In the genomic region with DNA sequence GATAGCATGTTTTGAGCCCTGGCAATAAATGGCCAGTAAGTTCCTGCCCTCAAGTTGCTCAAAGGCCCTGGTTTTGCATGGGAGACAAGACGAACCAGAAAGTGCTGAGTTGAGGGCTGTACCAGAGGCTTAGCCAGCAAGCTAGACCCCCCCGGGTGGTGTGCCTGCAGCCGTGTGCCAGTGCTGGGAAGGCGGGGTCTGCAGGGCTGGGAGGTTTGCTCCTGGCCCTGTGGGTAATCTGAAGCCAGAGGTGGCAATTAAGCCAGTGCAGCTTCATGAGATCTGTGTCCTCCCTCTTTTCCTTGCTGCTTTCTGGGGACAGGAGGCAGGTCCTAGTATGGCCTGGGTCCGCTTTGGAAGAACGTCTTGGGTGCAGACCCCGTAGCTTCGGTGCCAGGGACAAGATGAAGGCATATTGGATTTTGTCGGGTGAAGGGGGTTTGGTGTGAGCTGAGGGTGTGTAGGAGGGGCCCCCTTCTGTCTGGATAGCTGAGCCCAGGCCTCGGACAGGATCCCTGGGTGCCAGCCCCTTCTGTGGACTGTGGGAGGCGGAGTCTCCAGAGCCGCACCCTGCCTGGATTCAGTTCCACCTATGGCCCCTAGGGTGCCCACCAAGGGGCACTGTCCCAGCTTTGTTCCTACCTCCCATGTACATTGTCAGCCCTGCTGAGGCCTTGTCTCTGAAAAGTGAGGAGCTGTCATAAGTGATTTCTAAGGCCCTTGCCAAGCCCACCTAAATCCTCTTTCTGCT, we compare ENCODE assay signal across 7 cellular contexts. TPM values are rescaled to one million over a fixed set of nuclear protein-coding genes. Genes with fewer than 3 reads are reported as not detected.
DNase-seq lines count a peak whose midpoint lies in the region; ATAC-seq and TF ChIP-seq lines count a peak whose summit lies in the region.

No MANE protein-coding gene starts in this region.

- WGBS in psoas muscle, 3 donors, result 67 to 83% (median 73%) methylated on average over 12 of the region's 12 CpGs

- DNase-seq in GM03348 (ENCODE audit: low spot score), result peak; percentile 23
- no peak for DNase-seq in MM.1S
- no peak for DNase-seq in ascending aorta (ENCODE audit: low spot score in 2 of 2)
- peak; percentile 31 to 50 for DNase-seq in psoas muscle
- no peak for DNase-seq in posterior vena cava (ENCODE audit: low spot score)
- no peak for DNase-seq in activated naive CD4-positive, alpha-beta T cell treated with anti-CD3 and anti-CD28 coated beads, Interleukin-2, amount 50 U/mL, for 16 hours
- no peak for DNase-seq in NOMO-1 treated with DMSO at 0.1 percent for 48 hours (lab: John Stamatoyannopoulos, UW; ENCODE audit: unreplicated experiment)

- no peak overlapping the region for H3K9ac ChIP-seq in MM.1S (ENCODE audit: low read length)

- H3K36me3 ChIP-seq in MM.1S (replicated peaks; ENCODE audit: insufficient read depth, low read length) (no peaks in the 10 kb centered on the region), ascending aorta (peaks cover 27 to 84% of the 10 kb centered on the region in 2 donors), psoas muscle (ENCODE audit: insufficient read depth in 1 of 2, low read depth in 1 of 2) (peaks cover 0 to 20% of the 10 kb centered on the region in 2 donors)

- H3K4me1 ChIP-seq in MM.1S (ENCODE audit: low read length), result no peaks in the 10 kb centered on the region
- peaks cover 62 to 88% of the 10 kb centered on the region in 2 donors for H3K4me1 ChIP-seq in ascending aorta
- peaks cover 67% of the 10 kb centered on the region for H3K4me1 ChIP-seq in psoas muscle

- ATAC-seq in psoas muscle, result no peak

- intact Hi-C loops in ascending aorta (cut with DNase I), result no loop called here
- intact Hi-C loops in psoas muscle (cut with DNase I), result no loop called here
- intact Hi-C loops in posterior vena cava (cut with DNase I), result no loop called here

- H3K9me2 ChIP-seq in MM.1S (replicated peaks; ENCODE audit: insufficient read depth, low read length), result no peaks in the 10 kb centered on the region

- TF ChIP-seq CTCF in MM.1S (IDR thresholded peaks at IDR 0.05; ENCODE audit: low read length) (peak; percentile 31), ascending aorta (IDR thresholded peaks at IDR 0.05) (peak in 2 of 3 experiments; percentile 12 to 20), psoas muscle (IDR thresholded peaks at IDR 0.05) (peak; percentile 9)

- no peaks in the 10 kb centered on the region for H3K79me2 ChIP-seq in MM.1S (ENCODE audit: low read length)

- H2AFZ ChIP-seq in MM.1S (ENCODE audit: low read length), result no peak overlapping the region

- no peak overlapping the region for H3K4me2 ChIP-seq in MM.1S (ENCODE audit: low read depth, low read length)

- no peaks in the 10 kb centered on the region for H3K9me3 ChIP-seq in MM.1S (replicated peaks; ENCODE audit: insufficient read depth, low read length)
- H3K9me3 ChIP-seq in ascending aorta, result no peaks in the 10 kb centered on the region
- H3K9me3 ChIP-seq in psoas muscle, result no peaks in the 10 kb centered on the region

- H3K27me3 ChIP-seq in MM.1S (replicated peaks; ENCODE audit: insufficient read depth, low read length), result peaks cover 15% of the 10 kb centered on the region; the same call in 1 of the 2 replicates
- no peaks in the 10 kb centered on the region for H3K27me3 ChIP-seq in ascending aorta
- H3K27me3 ChIP-seq in psoas muscle (ENCODE audit: insufficient read depth in 3 of 3, low read length in 2 of 3), result no peaks in the 10 kb centered on the region

- H3K27ac ChIP-seq in MM.1S (ENCODE audit: low read length) (no peak overlapping the region), ascending aorta (peak overlapping the region; percentile 80 to 93), psoas muscle (peak overlapping the region; percentile 8)

- no peaks in the 10 kb centered on the region for H3F3A ChIP-seq in MM.1S (ENCODE audit: insufficient read depth, low read length)

- H3K4me3 ChIP-seq in MM.1S (ENCODE audit: low read length) (no peak overlapping the region), ascending aorta (peak overlapping the region in 1 of 2 donors; percentile 30), psoas muscle (no peak overlapping the region)

- no peaks in the 10 kb centered on the region for H4K20me1 ChIP-seq in MM.1S (ENCODE audit: insufficient read depth, low read length)

RNA-seq across cellular contexts. Expression of gene ATOH8, which starts 15.6 kb away (rescaled TPM):
- total RNA-seq in ascending aorta (239 TPM), psoas muscle (10 to 100 TPM; 22.0 to 82.1 (median 57.3) TPM), posterior vena cava (10 to 100 TPM; 16.6 to 17.5 TPM)
- 10 to 100 TPM; 48.7 to 77.2 (median 59.4) TPM for polyA plus RNA-seq in psoas muscle

Comparison
In these comparisons a context has a peak if more than half of its experiments do, and no peak if none do; other contexts are left out.
1. DNase-seq: peak in GM03348 (single experiment) and psoas muscle (2 of 2); none in MM.1S (single experiment), ascending aorta (0 of 2), posterior vena cava (single experiment), activated naive CD4-positive, alpha-beta T cell treated with anti-CD3 and anti-CD28 coated beads, Interleukin-2, amount 50 U/mL, for 16 hours (single experiment) and NOMO-1 treated with DMSO at 0.1 percent for 48 hours (single experiment).
2. Peak in every context shown above with its lines, with median percentiles within 50 percentile points of each other: CTCF ChIP-seq.